In the genomic region with DNA sequence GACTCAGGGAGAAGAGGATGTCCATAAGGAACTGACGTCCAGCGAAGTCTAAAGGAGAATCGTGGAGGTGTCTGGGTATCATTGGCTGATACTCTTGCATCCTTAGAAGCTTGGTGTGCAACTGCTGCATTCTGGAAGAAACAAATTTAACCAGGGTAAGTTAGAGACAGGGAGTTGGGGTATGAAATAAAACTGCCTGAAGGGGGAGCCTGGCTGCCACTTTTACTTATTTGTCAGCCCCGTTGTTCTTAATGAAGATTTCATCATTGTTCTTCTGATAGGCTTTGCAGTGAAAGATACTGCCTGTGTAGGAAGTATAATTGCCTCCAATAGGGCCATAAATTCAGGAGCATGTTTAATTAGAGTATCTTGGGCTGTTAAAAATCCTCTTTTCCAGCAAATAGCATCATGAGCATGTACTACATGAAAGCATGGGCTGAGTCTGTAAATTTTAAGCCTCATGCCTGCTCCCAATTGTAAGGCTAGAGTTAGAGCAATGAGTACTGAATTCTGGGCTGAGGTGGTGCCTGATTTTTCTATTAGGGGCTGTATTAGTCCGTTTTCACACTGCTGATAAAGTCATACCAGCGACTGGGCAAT, we compare ENCODE assay signal across 9 cellular contexts.
DNase-seq lines count a peak whose midpoint lies in the region; ATAC-seq and TF ChIP-seq lines count a peak whose summit lies in the region.
"Had no signal": no experiment of that assay in that cellular context is flagged by ENCODE, and none has a peak within 500 bp of the region (broad histone marks: within the 10 kb centered on the region; RNA-seq: fewer than 3 reads in every experiment).

No MANE protein-coding gene starts in this region.

- H3K4me3 ChIP-seq in GM12865 (ENCODE audit: low read depth, low read length) (no peak overlapping the region), WERI-Rb-1 (ENCODE audit: low read depth, low read length) (no peak overlapping the region), esophagus squamous epithelium (no peak overlapping the region), retinal pigment epithelial cell (ENCODE audit: low read length) (no peak overlapping the region), neuronal stem cell (ENCODE audit: low read length in 2 of 2) (no peak overlapping the region)
- H3K4me3 ChIP-seq: skin epidermis had no signal

- DNase-seq in GM12865 (ENCODE audit: low read depth) (peak; percentile 48), WERI-Rb-1 (peak; percentile 19), esophagus squamous epithelium (lab: John Stamatoyannopoulos, UW) (no peak), retinal pigment epithelial cell (ENCODE audit: low read depth) (no peak), neuronal stem cell (ENCODE audit: low spot score) (no peak)
- no peak for DNase-seq in activated T-helper 2 cell treated with anti-CD3 and anti-CD28 coated beads, Interferon-gamma antibody, Interleukin-2, Interleukin-4, amounts not matched to agents 10 μg/mL and 5 μg/mL and 100 μg/mL, durations not matched to agents 14 hours and 24 hours and 36 hours (ENCODE audit: low spot score)

- no peaks in the 10 kb centered on the region for H3K4me1 Mint-ChIP-seq in activated T-helper 2 cell treated with anti-CD3 and anti-CD28 coated beads, Interferon-gamma antibody, Interleukin-2, Interleukin-4, amounts not matched to agents 10 μg/mL and 5 μg/mL and 100 μg/mL, durations not matched to agents 14 hours and 24 hours and 36 hours (ENCODE audit: low read depth)

- H4K91ac ChIP-seq in neuronal stem cell (ENCODE audit: low read depth, low read length, poor library complexity), result no peak overlapping the region

- no peaks in the 10 kb centered on the region for H3K36me3 ChIP-seq in WERI-Rb-1
- H3K36me3 ChIP-seq in esophagus squamous epithelium, result no peaks in the 10 kb centered on the region
- H3K36me3 ChIP-seq in neuronal stem cell (replicated peaks in 1 of 2; ENCODE audit: control insufficient read depth in 2 of 2, insufficient read depth in 2 of 2, low read length in 2 of 2), result no peaks in the 10 kb centered on the region

- H3K36me3 Mint-ChIP-seq in activated T-helper 2 cell treated with anti-CD3 and anti-CD28 coated beads, Interferon-gamma antibody, Interleukin-2, Interleukin-4, amounts not matched to agents 10 μg/mL and 5 μg/mL and 100 μg/mL, durations not matched to agents 14 hours and 24 hours and 36 hours (ENCODE audit: low read depth), result no peaks in the 10 kb centered on the region

- peak; percentile 52 for TF ChIP-seq CTCF in GM12865 (IDR thresholded peaks at IDR 0.05; ENCODE audit: insufficient read depth, low read depth, low read length, missing control alignments)
- TF ChIP-seq CTCF in LNCAP (IDR thresholded peaks at IDR 0.05), result peak; percentile 60
- peak; percentile 45 for TF ChIP-seq CTCF in WERI-Rb-1 (IDR thresholded peaks at IDR 0.05; ENCODE audit: low read depth, low read length)
- TF ChIP-seq CTCF in esophagus squamous epithelium (IDR thresholded peaks at IDR 0.05), result peak in 4 of 6 experiments; percentile 16 to 39 (median 30)
- peak; percentile 76 for TF ChIP-seq CTCF in retinal pigment epithelial cell (conservative IDR thresholded peaks at IDR 0.05; ENCODE audit: low read depth, low read length)

- no peak for TF ChIP-seq POLR2A in esophagus squamous epithelium (IDR thresholded peaks at IDR 0.05)

- intact Hi-C loops in esophagus squamous epithelium (cut with DNase I), result no loop called here
- intact Hi-C loops in activated T-helper 2 cell treated with anti-CD3 and anti-CD28 coated beads, Interferon-gamma antibody, Interleukin-2, Interleukin-4, amounts not matched to agents 10 μg/mL and 5 μg/mL and 100 μg/mL, durations not matched to agents 14 hours and 24 hours and 36 hours (cut with micrococcal nuclease), result loop anchor here (1.0 to 5.0 kb wide), 2 partner anchors 182 to 680 kb away; no protein-coding TSS in a partner anchor

- no peak overlapping the region for H3K4me2 ChIP-seq in neuronal stem cell (ENCODE audit: insufficient read depth, low read length, poor library complexity, severe bottlenecking)

- H2AFZ ChIP-seq in neuronal stem cell (ENCODE audit: low read length), result no peak overlapping the region

- H4K8ac ChIP-seq in neuronal stem cell (ENCODE audit: low read depth, low read length), result no peak overlapping the region

- H3K4me3 Mint-ChIP-seq in activated T-helper 2 cell treated with anti-CD3 and anti-CD28 coated beads, Interferon-gamma antibody, Interleukin-2, Interleukin-4, amounts not matched to agents 10 μg/mL and 5 μg/mL and 100 μg/mL, durations not matched to agents 14 hours and 24 hours and 36 hours (ENCODE audit: low read depth), result no peak overlapping the region

- no peak overlapping the region for H2BK12ac ChIP-seq in neuronal stem cell (ENCODE audit: low read length)

- no peaks in the 10 kb centered on the region for H3K27me3 Mint-ChIP-seq in activated T-helper 2 cell treated with anti-CD3 and anti-CD28 coated beads, Interferon-gamma antibody, Interleukin-2, Interleukin-4, amounts not matched to agents 10 μg/mL and 5 μg/mL and 100 μg/mL, durations not matched to agents 14 hours and 24 hours and 36 hours (ENCODE audit: low read depth)

- H3K79me1 ChIP-seq in neuronal stem cell (ENCODE audit: low read depth, low read length), result no peaks in the 10 kb centered on the region

- no peaks in the 10 kb centered on the region for H3K27me3 ChIP-seq in WERI-Rb-1 (ENCODE audit: insufficient read depth, low read depth, severe bottlenecking)
- no peaks in the 10 kb centered on the region for H3K27me3 ChIP-seq in esophagus squamous epithelium
- no peaks in the 10 kb centered on the region for H3K27me3 ChIP-seq in neuronal stem cell (ENCODE audit: control insufficient read depth in 3 of 3, insufficient read depth in 3 of 3, low read depth in 1 of 3, low read length in 3 of 3)

- H3K27ac ChIP-seq in WERI-Rb-1 (no peak overlapping the region), esophagus squamous epithelium (no peak overlapping the region), neuronal stem cell (replicated peaks; ENCODE audit: low read length) (no peak overlapping the region)
- H3K27ac ChIP-seq: skin epidermis had no signal

- peaks cover 9% of the 10 kb centered on the region for H3K9me3 Mint-ChIP-seq in activated T-helper 2 cell treated with anti-CD3 and anti-CD28 coated beads, Interferon-gamma antibody, Interleukin-2, Interleukin-4, amounts not matched to agents 10 μg/mL and 5 μg/mL and 100 μg/mL, durations not matched to agents 14 hours and 24 hours and 36 hours

- no peak overlapping the region for H2BK120ac ChIP-seq in neuronal stem cell (ENCODE audit: low read depth, low read length)

- no peak overlapping the region for H3K4ac ChIP-seq in neuronal stem cell (ENCODE audit: low read length)

- ATAC-seq in GM21619 (IDR thresholded peaks at IDR 0.05; ENCODE audit: unreplicated experiment), result peak; percentile 95

- no peak overlapping the region for H3K9ac ChIP-seq in neuronal stem cell (ENCODE audit: low read depth, low read length, poor library complexity)

- H2BK15ac ChIP-seq in neuronal stem cell (ENCODE audit: low read length), result no peak overlapping the region

- no peaks in the 10 kb centered on the region for H3K4me1 ChIP-seq in esophagus squamous epithelium
- no peaks in the 10 kb centered on the region for H3K4me1 ChIP-seq in neuronal stem cell (ENCODE audit: control insufficient read depth in 2 of 2, insufficient read depth in 1 of 2, low read depth in 1 of 2, low read length in 2 of 2)

- H3K18ac ChIP-seq in neuronal stem cell (ENCODE audit: low read length), result no peak overlapping the region

- H3K27ac Mint-ChIP-seq in activated T-helper 2 cell treated with anti-CD3 and anti-CD28 coated beads, Interferon-gamma antibody, Interleukin-2, Interleukin-4, amounts not matched to agents 10 μg/mL and 5 μg/mL and 100 μg/mL, durations not matched to agents 14 hours and 24 hours and 36 hours, result no peak overlapping the region

- H3K14ac ChIP-seq in neuronal stem cell (ENCODE audit: low read length), result no peak overlapping the region

- H3K23ac ChIP-seq in neuronal stem cell (ENCODE audit: low read depth, low read length, poor library complexity), result no peak overlapping the region

- 46 to 49% methylated on average over 6 of the region's 6 CpGs for WGBS in esophagus squamous epithelium, 2 donors
- WGBS in neuronal stem cell (ENCODE audit: extremely low coverage in 2 of 2, insufficient read length in 2 of 2, insufficient replicate concordance in 1 of 2), 2 donors, result no CpG with 5 or more reads among the region's 6 CpGs

- H3K9me3 ChIP-seq in WERI-Rb-1 (ENCODE audit: severe bottlenecking) (no peaks in the 10 kb centered on the region), esophagus squamous epithelium (no peaks in the 10 kb centered on the region), neuronal stem cell (replicated peaks in 1 of 2; ENCODE audit: control insufficient read depth in 2 of 2, insufficient read depth in 1 of 2, low read depth in 1 of 2, low read length in 2 of 2) (no peaks in the 10 kb centered on the region)

- H2BK5ac ChIP-seq in neuronal stem cell (ENCODE audit: low read length), result no peak overlapping the region

- H2AK5ac ChIP-seq in neuronal stem cell (ENCODE audit: low read depth, low read length), result no peak overlapping the region

Comparison
In these comparisons a context has a peak if more than half of its experiments do, and no peak if none do; other contexts are left out.
1. DNase-seq: peak in GM12865 (single experiment) and WERI-Rb-1 (single experiment); none in esophagus squamous epithelium (single experiment), retinal pigment epithelial cell (single experiment), neuronal stem cell (single experiment) and activated T-helper 2 cell treated with anti-CD3 and anti-CD28 coated beads, Interferon-gamma antibody, Interleukin-2, Interleukin-4, amounts not matched to agents 10 μg/mL and 5 μg/mL and 100 μg/mL, durations not matched to agents 14 hours and 24 hours and 36 hours (single experiment).
2. Peak in every context shown above with its lines, with median percentiles within 50 percentile points of each other: CTCF ChIP-seq.